14 cellular contexts compared by ENCODE assay signal in genomic region chr2:95435872-95436209, GRCh38. TPM values are rescaled to one million over a fixed set of nuclear protein-coding genes. Genes with fewer than 3 reads are reported as not detected.
DNase-seq lines count a peak whose midpoint lies in the region; ATAC-seq, FAIRE-seq and TF ChIP-seq lines count a peak whose summit lies in the region.
"Not testable (repeated sequence)": the region's sequence is repeated elsewhere in the genome, so short reads cannot be mapped to it uniquely, and the experiment has no call there.
"Had no signal": no experiment of that assay in that cellular context is flagged by ENCODE, and none has a peak within 500 bp of the region (broad histone marks: within the 10 kb centered on the region; RNA-seq: fewer than 3 reads in every experiment).

No MANE protein-coding gene starts in this region.

- not testable (repeated sequence) for H3K36me3 ChIP-seq in IMR-90 (ENCODE audit: control insufficient read depth, insufficient read depth, low read length); lower lobe of right lung; upper lobe of right lung

- not testable (repeated sequence) for DNase-seq in H54 (ENCODE audit: insufficient read length, low spot score); IMR-90; RCC 7860 (ENCODE audit: low spot score); WTC11 (ENCODE audit: low spot score); foreskin keratinocyte; lower lobe of right lung; upper lobe of right lung

- not testable (repeated sequence) for H2AK5ac ChIP-seq in IMR-90 (ENCODE audit: low read depth, low read length)

- TF ChIP-seq RAD21 in IMR-90 (IDR thresholded peaks at IDR 0.05; ENCODE audit: low read length), result not testable (repeated sequence)

- H3K9me1 ChIP-seq in IMR-90 (ENCODE audit: insufficient read depth, low read length), result not testable (repeated sequence)

- not testable (repeated sequence) for H3K56ac ChIP-seq in IMR-90 (ENCODE audit: extremely low read depth, insufficient read depth, low read length)

- CTCF ChIA-PET in IMR-90 (lab: Yijun Ruan, JAX); WTC11 (lab: Charles Lee): not testable (repeated sequence)

- POLR2A ChIA-PET in IMR-90 (lab: Charles Lee; ENCODE audit: unreplicated experiment); WTC11 (lab: Charles Lee): not testable (repeated sequence)

- not testable (repeated sequence) for H3K18ac ChIP-seq in IMR-90 (ENCODE audit: low read depth, low read length)

- not testable (repeated sequence) for H4K8ac ChIP-seq in IMR-90 (ENCODE audit: low read depth in 2 of 2, low read length in 2 of 2)

- not testable (repeated sequence) for H3K4me3 ChIP-seq in IMR-90 (ENCODE audit: insufficient read depth, low read depth, low read length); lower lobe of right lung; upper lobe of right lung

- H3K14ac ChIP-seq in IMR-90 (replicated peaks; ENCODE audit: low read depth, low read length), result not testable (repeated sequence)

- H3K9me3 Mint-ChIP-seq in WTC11, result not testable (repeated sequence)

- ATAC-seq in IMR-90 (ENCODE audit: low read depth), result peak; percentile 18; the same call in 1 of the 2 replicates
- peak; percentile 65 for ATAC-seq in WTC11
- peak; percentile 31 for ATAC-seq in foreskin keratinocyte
- peak; percentile 38 to 60 for ATAC-seq in lower lobe of right lung
- ATAC-seq in upper lobe of right lung, result peak; percentile 33

- H3K36me3 Mint-ChIP-seq in WTC11, result not testable (repeated sequence)

- H3K79me1 ChIP-seq in IMR-90 (ENCODE audit: low read depth in 1 of 2, low read length in 2 of 2), result not testable (repeated sequence)

- not testable (repeated sequence) for H3K9ac ChIP-seq in IMR-90 (ENCODE audit: low read depth, low read length)

- H3K9me3 ChIP-seq in IMR-90 (ENCODE audit: control insufficient read depth, insufficient read depth, low read length); lower lobe of right lung; upper lobe of right lung: not testable (repeated sequence)

- no CpG with 5 or more reads among the region's 5 CpGs for WGBS in IMR-90 (ENCODE audit: extremely low coverage in 2 of 2, insufficient read length in 1 of 2), 2 experiments

- not testable (repeated sequence) for H3K27me3 ChIP-seq in IMR-90 (ENCODE audit: control insufficient read depth, insufficient read depth, low read length); foreskin keratinocyte; lower lobe of right lung (ENCODE audit: low read depth); upper lobe of right lung

- H3K4me1 ChIP-seq in IMR-90 (ENCODE audit: control insufficient read depth, insufficient read depth, low read length); foreskin keratinocyte; lower lobe of right lung; upper lobe of right lung: not testable (repeated sequence)

- not testable (repeated sequence) for H3K4me2 ChIP-seq in IMR-90 (ENCODE audit: low read depth, low read length)

- not testable (repeated sequence) for H2AFZ ChIP-seq in IMR-90 (replicated peaks; ENCODE audit: low read length, poor library complexity)

- not testable (repeated sequence) for H3K4ac ChIP-seq in IMR-90 (ENCODE audit: low read depth, low read length)

- not testable (repeated sequence) for H3K4me1 Mint-ChIP-seq in WTC11

- H3K27ac ChIP-seq in IMR-90 (ENCODE audit: insufficient read depth, low read length); foreskin keratinocyte; lower lobe of right lung; upper lobe of right lung: not testable (repeated sequence)

- H3K23ac ChIP-seq in IMR-90 (ENCODE audit: low read depth, low read length), result not testable (repeated sequence)

- FAIRE-seq in H54 (lab: Jason Lieb, UNC), result peak; percentile 96
- FAIRE-seq in RCC 7860 (lab: Jason Lieb, UNC), result peak; percentile 83

- BruUV-seq in IMR-90 (replicated peaks; lab: Mats Ljungman, UMichigan), result not testable (repeated sequence)

- H4K20me1 ChIP-seq in IMR-90 (ENCODE audit: insufficient read depth, low read length), result not testable (repeated sequence)

- H2BK20ac ChIP-seq in IMR-90 (ENCODE audit: low read depth, low read length), result not testable (repeated sequence)

- not testable (repeated sequence) for H4K5ac ChIP-seq in IMR-90 (ENCODE audit: low read depth, low read length)

- not testable (repeated sequence) for H2BK15ac ChIP-seq in IMR-90 (ENCODE audit: low read depth, low read length)

- not testable (repeated sequence) for TF ChIP-seq CTCF in IMR-90 (conservative IDR thresholded peaks at IDR 0.05; ENCODE audit: low read depth, low read length); WTC11 (IDR thresholded peaks at IDR 0.05); foreskin keratinocyte (conservative IDR thresholded peaks at IDR 0.05); lower lobe of right lung (IDR thresholded peaks at IDR 0.05); upper lobe of right lung (IDR thresholded peaks at IDR 0.05)

- not testable (repeated sequence) for H2BK120ac ChIP-seq in IMR-90 (ENCODE audit: low read depth, low read length)

- TF ChIP-seq POLR2A in H54 (IDR thresholded peaks at IDR 0.05; ENCODE audit: low read depth, low read length); IMR-90 (IDR thresholded peaks at IDR 0.05; ENCODE audit: low read depth, low read length): not testable (repeated sequence)

- dilution Hi-C loops in IMR-90 (cut with HindIII; ENCODE audit: low sequenced_read_pairs, unreplicated experiment), result not testable (repeated sequence)

- H2BK5ac ChIP-seq in IMR-90 (ENCODE audit: low read depth, low read length, poor library complexity, severe bottlenecking), result not testable (repeated sequence)

- intact Hi-C loops in IMR-90 (cut with micrococcal nuclease); lower lobe of right lung (cut with DNase I); upper lobe of right lung (cut with DNase I): not testable (repeated sequence)

- H3K4me3 Mint-ChIP-seq in WTC11, result not testable (repeated sequence)

- in situ Hi-C loops in IMR-90 (cut with MboI; ENCODE audit: low sequenced_read_pairs), result not testable (repeated sequence)

- H4K91ac ChIP-seq in IMR-90 (ENCODE audit: insufficient read depth, low read depth, low read length), result not testable (repeated sequence)

- not testable (repeated sequence) for H2AK9ac ChIP-seq in IMR-90 (replicated peaks; ENCODE audit: low read depth, low read length, poor library complexity)

- H3K27ac Mint-ChIP-seq in WTC11, result not testable (repeated sequence)

- H3K27me3 Mint-ChIP-seq in WTC11 (ENCODE audit: low read depth), result not testable (repeated sequence)

RNA-seq across cellular contexts. Expression of gene FAHD2A, which starts 33.3 kb away (rescaled TPM):
- total RNA-seq in IMR-90 (2012; rRNA removed), result 35.0 and 36.2 TPM in 2 replicates
- 34.0 and 35.1 TPM in 2 replicates for polyA plus RNA-seq in IMR-90 (2012; rRNA removed)
- polyA plus RNA-seq in IMR-90 (2012; cell fraction: cytosol; rRNA removed), result 30.2 and 32.1 TPM in 2 replicates
- 64.5 and 80.7 TPM in 2 replicates for polyA plus RNA-seq in IMR-90 (2012; cell fraction: nucleus; rRNA removed; ENCODE audit: low replicate concordance)
- total RNA-seq in WTC11 (2021), result 39.8 to 47.9 TPM (median 45.4 TPM) in 3 replicates
- total RNA-seq in foreskin keratinocyte, result 41.1 and 45.3 TPM in 2 replicates
- polyA plus RNA-seq in foreskin keratinocyte, result 49.2 and 52.3 TPM in 2 replicates
- 19.4 TPM for total RNA-seq in lower lobe of right lung
- total RNA-seq in upper lobe of right lung, result 22.8 TPM

RNA-seq across cellular contexts. Expression of gene TRIM43B, which starts 48.7 kb away (rescaled TPM):
- not detected in 2 replicates for total RNA-seq in IMR-90 (2012; rRNA removed)
- not detected in 2 replicates for polyA plus RNA-seq in IMR-90 (2012; rRNA removed)
- not detected in 2 replicates for polyA plus RNA-seq in IMR-90 (2012; cell fraction: cytosol; rRNA removed)
- polyA plus RNA-seq in IMR-90 (2012; cell fraction: nucleus; rRNA removed; ENCODE audit: low replicate concordance), result not detected in 2 replicates
- not detected in 3 replicates for total RNA-seq in WTC11 (2021)
- total RNA-seq in foreskin keratinocyte, result not detected in 2 replicates
- not detected in 2 replicates for polyA plus RNA-seq in foreskin keratinocyte
- total RNA-seq in lower lobe of right lung, result not detected
- total RNA-seq in upper lobe of right lung, result not detected
- total RNA-seq: A673; CD4-positive, alpha-beta memory T cell; Daoy; GM23248; H7 had no signal
- polyA plus RNA-seq: AG04450; CD14-positive monocyte; CD4-positive, alpha-beta memory T cell; GM23248 had no signal
